ENCODE assay signal across 1 cellular context in the genomic region with DNA sequence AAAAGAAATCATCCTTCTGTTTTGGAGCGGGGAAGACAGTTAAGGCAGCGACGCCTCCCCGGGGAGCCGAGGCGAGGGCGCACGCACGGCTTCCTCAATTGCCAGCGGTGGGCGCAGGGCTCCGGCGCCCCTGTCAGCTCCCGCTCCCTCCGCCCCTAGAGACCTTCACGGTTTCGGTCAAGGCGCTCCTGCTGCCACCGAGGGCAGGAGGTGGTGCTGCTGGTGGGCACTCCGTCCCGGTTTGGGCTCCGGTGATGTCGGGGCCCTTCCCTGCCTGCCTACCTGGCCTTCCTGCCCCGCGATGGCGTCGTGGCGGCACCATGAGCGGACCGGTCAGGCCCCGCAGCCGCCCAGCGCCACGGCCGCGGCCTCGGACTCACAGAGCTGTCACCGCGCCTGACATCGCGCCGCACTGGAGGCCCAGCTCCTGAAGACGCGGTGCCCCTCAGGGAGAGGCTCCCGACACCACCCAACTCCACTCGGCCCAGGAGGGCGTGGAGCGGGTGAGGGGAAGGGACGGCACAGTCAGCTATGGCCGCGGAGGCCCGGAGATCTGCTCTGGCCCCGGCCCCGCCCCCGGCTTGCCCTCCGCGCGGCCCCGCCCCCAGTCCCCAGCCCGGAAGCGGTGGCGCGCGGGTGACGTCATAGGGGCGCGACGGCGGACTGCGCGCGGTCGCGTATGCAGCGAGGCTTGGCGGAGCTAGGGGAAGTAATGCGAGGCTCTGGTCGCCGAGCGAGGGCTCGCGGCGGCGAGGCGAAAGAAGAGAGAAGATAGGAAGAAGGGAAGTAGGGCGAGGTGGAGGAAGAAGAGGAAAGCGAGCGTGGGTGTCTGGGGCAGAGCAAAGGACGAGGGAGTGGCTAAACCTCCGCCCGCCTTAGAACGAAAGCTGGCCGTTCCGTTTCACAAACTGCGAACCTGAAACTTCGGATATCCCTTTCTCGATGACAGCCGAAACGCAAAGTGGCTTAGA.
TF ChIP-seq lines count a peak whose summit lies in the region.

A gene with protein sequence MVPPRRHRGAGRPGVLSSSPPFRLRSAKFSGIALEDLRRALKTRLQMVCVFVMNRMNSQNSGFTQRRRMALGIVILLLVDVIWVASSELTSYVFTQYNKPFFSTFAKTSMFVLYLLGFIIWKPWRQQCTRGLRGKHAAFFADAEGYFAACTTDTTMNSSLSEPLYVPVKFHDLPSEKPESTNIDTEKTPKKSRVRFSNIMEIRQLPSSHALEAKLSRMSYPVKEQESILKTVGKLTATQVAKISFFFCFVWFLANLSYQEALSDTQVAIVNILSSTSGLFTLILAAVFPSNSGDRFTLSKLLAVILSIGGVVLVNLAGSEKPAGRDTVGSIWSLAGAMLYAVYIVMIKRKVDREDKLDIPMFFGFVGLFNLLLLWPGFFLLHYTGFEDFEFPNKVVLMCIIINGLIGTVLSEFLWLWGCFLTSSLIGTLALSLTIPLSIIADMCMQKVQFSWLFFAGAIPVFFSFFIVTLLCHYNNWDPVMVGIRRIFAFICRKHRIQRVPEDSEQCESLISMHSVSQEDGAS (minus strand): TSS at position 555 of the 971 bp plus-strand sequence. CDS start 233 bp downstream, at position 322.

TF ChIP-seq in K562, 482 proteins besides CTCF, POLR2A, EP300 and RAD21 (continued from another document and continues in another):
- TF ChIP-seq, protein P1, sequence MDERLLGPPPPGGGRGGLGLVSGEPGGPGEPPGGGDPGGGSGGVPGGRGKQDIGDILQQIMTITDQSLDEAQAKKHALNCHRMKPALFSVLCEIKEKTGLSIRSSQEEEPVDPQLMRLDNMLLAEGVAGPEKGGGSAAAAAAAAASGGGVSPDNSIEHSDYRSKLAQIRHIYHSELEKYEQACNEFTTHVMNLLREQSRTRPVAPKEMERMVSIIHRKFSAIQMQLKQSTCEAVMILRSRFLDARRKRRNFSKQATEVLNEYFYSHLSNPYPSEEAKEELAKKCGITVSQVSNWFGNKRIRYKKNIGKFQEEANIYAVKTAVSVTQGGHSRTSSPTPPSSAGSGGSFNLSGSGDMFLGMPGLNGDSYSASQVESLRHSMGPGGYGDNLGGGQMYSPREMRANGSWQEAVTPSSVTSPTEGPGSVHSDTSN (CRISPR knock-in tag; IDR thresholded peaks at IDR 0.05; ENCODE audit: low read depth), result no peak
- TF ChIP-seq, protein P1 (tag; conservative IDR thresholded peaks at IDR 0.05; ENCODE audit: low read depth), result no peak
- TF ChIP-seq ZFP36 (IDR thresholded peaks at IDR 0.05; ENCODE audit: low read depth, low read length, partially characterized antibody) (peak; percentile 3), ZNF274 (IDR thresholded peaks at IDR 0.05; ENCODE audit: borderline replicate concordance, low read depth, low read length) (no peak), PCBP1 (IDR thresholded peaks at IDR 0.05; ENCODE audit: low read depth, low read length, poor library complexity, severe bottlenecking) (no peak), CAMTA2 (CRISPR knock-in tag; conservative IDR thresholded peaks at IDR 0.05) (0 out of 2 replicates have a peak, but pooled peaks have one; percentile 33), HLTF (IDR thresholded peaks at IDR 0.05) (peak; percentile 79; the same call in 1 of the 2 replicates), POLR3A (IDR thresholded peaks at IDR 0.05; ENCODE audit: borderline replicate concordance, extremely low read depth, insufficient read depth, insufficient read length) (no peak), ZFX (CRISPR knock-in tag; IDR thresholded peaks at IDR 0.05) (peak; percentile 99), PPARD (CRISPR knock-in tag; IDR thresholded peaks at IDR 0.05) (no peak), ZNF76 (CRISPR knock-in tag; IDR thresholded peaks at IDR 0.05; ENCODE audit: borderline replicate concordance) (peak; percentile 29; the same call in 1 of the 2 replicates), SRSF7 (optimal IDR thresholded peaks at IDR 0.05; ENCODE audit: low read depth, low read length) (no peak), TAL1 (IDR thresholded peaks at IDR 0.05) (no peak), HDAC6 (IDR thresholded peaks at IDR 0.05; ENCODE audit: low read depth, low read length) (no peak), PML (IDR thresholded peaks at IDR 0.05; ENCODE audit: low read length) (peak; percentile 83; the same call in 1 of the 2 replicates), ZBTB7A (IDR thresholded peaks at IDR 0.05; ENCODE audit: borderline replicate concordance, control insufficient read depth, low read depth, low read length) (peak; percentile 56; the same call in 1 of the 2 replicates), RFX7 (CRISPR knock-in tag; IDR thresholded peaks at IDR 0.05) (no peak), GABPB2 (CRISPR knock-in tag; conservative IDR thresholded peaks at IDR 0.05) (0 out of 2 replicates have a peak, but pooled peaks have one; percentile 45), ZNF780A (CRISPR knock-in tag; IDR thresholded peaks at IDR 0.05) (no peak), BHLHE40 (IDR thresholded peaks at IDR 0.05; ENCODE audit: low read length) (no peak), TOE1 (IDR thresholded peaks at IDR 0.05; ENCODE audit: borderline replicate concordance) (peak; percentile 56; the same call in 1 of the 2 replicates), TOE1 (CRISPR knock-in tag; IDR thresholded peaks at IDR 0.05; ENCODE audit: borderline replicate concordance, low read depth) (no peak; the same call in 1 of the 2 replicates), JUN (IDR thresholded peaks at IDR 0.05; ENCODE audit: borderline replicate concordance, low read depth, low read length) (peak; percentile 81), JUN (CRISPR knock-in tag; IDR thresholded peaks at IDR 0.05; ENCODE audit: borderline replicate concordance) (peak; percentile 60; the same call in 1 of the 2 replicates), SRSF3 (IDR thresholded peaks at IDR 0.05; ENCODE audit: insufficient read depth, low read length) (no peak), ZBTB8A (IDR thresholded peaks at IDR 0.05; ENCODE audit: partially characterized antibody) (no peak), MED1 (CRISPR knock-in tag; IDR thresholded peaks at IDR 0.05; ENCODE audit: borderline replicate concordance) (no peak), KDM5B (IDR thresholded peaks at IDR 0.05; ENCODE audit: insufficient replicate concordance, low read depth, low read length) (peak; percentile 92), RBM34 (IDR thresholded peaks at IDR 0.05; ENCODE audit: borderline replicate concordance, insufficient read depth, low read length) (no peak), NR3C1 (CRISPR knock-in tag; IDR thresholded peaks at IDR 0.05) (peak; percentile 65; the same call in 1 of the 2 replicates), ZNF134 (CRISPR knock-in tag; conservative IDR thresholded peaks at IDR 0.05) (no peak), CC2D1A (IDR thresholded peaks at IDR 0.05) (no peak; the same call in 1 of the 2 replicates), ZNF57 (CRISPR knock-in tag; IDR thresholded peaks at IDR 0.05) (no peak; the same call in 1 of the 2 replicates), GATA2 (CRISPR knock-in tag; IDR thresholded peaks at IDR 0.05) (no peak), ZKSCAN1 (IDR thresholded peaks at IDR 0.05; ENCODE audit: low read depth, low read length) (no peak), NFXL1 (CRISPR knock-in tag; IDR thresholded peaks at IDR 0.05) (no peak), GABPA (tag; conservative IDR thresholded peaks at IDR 0.05; ENCODE audit: low read depth) (peak; percentile 92)
- TF ChIP-seq, protein P2, sequence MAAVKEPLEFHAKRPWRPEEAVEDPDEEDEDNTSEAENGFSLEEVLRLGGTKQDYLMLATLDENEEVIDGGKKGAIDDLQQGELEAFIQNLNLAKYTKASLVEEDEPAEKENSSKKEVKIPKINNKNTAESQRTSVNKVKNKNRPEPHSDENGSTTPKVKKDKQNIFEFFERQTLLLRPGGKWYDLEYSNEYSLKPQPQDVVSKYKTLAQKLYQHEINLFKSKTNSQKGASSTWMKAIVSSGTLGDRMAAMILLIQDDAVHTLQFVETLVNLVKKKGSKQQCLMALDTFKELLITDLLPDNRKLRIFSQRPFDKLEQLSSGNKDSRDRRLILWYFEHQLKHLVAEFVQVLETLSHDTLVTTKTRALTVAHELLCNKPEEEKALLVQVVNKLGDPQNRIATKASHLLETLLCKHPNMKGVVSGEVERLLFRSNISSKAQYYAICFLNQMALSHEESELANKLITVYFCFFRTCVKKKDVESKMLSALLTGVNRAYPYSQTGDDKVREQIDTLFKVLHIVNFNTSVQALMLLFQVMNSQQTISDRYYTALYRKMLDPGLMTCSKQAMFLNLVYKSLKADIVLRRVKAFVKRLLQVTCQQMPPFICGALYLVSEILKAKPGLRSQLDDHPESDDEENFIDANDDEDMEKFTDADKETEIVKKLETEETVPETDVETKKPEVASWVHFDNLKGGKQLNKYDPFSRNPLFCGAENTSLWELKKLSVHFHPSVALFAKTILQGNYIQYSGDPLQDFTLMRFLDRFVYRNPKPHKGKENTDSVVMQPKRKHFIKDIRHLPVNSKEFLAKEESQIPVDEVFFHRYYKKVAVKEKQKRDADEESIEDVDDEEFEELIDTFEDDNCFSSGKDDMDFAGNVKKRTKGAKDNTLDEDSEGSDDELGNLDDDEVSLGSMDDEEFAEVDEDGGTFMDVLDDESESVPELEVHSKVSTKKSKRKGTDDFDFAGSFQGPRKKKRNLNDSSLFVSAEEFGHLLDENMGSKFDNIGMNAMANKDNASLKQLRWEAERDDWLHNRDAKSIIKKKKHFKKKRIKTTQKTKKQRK (IDR thresholded peaks at IDR 0.05; ENCODE audit: borderline replicate concordance, low read depth, low read length), result no peak
- TF ChIP-seq, protein P3, sequence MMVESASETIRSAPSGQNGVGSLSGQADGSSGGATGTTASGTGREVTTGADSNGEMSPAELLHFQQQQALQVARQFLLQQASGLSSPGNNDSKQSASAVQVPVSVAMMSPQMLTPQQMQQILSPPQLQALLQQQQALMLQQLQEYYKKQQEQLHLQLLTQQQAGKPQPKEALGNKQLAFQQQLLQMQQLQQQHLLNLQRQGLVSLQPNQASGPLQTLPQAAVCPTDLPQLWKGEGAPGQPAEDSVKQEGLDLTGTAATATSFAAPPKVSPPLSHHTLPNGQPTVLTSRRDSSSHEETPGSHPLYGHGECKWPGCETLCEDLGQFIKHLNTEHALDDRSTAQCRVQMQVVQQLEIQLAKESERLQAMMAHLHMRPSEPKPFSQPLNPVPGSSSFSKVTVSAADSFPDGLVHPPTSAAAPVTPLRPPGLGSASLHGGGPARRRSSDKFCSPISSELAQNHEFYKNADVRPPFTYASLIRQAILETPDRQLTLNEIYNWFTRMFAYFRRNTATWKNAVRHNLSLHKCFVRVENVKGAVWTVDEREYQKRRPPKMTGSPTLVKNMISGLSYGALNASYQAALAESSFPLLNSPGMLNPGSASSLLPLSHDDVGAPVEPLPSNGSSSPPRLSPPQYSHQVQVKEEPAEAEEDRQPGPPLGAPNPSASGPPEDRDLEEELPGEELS (CRISPR knock-in tag; IDR thresholded peaks at IDR 0.05; ENCODE audit: borderline replicate concordance), result peak; percentile 29; the same call in 1 of the 2 replicates
- TF ChIP-seq, protein P4, sequence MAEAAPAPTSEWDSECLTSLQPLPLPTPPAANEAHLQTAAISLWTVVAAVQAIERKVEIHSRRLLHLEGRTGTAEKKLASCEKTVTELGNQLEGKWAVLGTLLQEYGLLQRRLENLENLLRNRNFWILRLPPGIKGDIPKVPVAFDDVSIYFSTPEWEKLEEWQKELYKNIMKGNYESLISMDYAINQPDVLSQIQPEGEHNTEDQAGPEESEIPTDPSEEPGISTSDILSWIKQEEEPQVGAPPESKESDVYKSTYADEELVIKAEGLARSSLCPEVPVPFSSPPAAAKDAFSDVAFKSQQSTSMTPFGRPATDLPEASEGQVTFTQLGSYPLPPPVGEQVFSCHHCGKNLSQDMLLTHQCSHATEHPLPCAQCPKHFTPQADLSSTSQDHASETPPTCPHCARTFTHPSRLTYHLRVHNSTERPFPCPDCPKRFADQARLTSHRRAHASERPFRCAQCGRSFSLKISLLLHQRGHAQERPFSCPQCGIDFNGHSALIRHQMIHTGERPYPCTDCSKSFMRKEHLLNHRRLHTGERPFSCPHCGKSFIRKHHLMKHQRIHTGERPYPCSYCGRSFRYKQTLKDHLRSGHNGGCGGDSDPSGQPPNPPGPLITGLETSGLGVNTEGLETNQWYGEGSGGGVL (CRISPR knock-in tag; IDR thresholded peaks at IDR 0.05), result no peak
- TF ChIP-seq, protein P5, sequence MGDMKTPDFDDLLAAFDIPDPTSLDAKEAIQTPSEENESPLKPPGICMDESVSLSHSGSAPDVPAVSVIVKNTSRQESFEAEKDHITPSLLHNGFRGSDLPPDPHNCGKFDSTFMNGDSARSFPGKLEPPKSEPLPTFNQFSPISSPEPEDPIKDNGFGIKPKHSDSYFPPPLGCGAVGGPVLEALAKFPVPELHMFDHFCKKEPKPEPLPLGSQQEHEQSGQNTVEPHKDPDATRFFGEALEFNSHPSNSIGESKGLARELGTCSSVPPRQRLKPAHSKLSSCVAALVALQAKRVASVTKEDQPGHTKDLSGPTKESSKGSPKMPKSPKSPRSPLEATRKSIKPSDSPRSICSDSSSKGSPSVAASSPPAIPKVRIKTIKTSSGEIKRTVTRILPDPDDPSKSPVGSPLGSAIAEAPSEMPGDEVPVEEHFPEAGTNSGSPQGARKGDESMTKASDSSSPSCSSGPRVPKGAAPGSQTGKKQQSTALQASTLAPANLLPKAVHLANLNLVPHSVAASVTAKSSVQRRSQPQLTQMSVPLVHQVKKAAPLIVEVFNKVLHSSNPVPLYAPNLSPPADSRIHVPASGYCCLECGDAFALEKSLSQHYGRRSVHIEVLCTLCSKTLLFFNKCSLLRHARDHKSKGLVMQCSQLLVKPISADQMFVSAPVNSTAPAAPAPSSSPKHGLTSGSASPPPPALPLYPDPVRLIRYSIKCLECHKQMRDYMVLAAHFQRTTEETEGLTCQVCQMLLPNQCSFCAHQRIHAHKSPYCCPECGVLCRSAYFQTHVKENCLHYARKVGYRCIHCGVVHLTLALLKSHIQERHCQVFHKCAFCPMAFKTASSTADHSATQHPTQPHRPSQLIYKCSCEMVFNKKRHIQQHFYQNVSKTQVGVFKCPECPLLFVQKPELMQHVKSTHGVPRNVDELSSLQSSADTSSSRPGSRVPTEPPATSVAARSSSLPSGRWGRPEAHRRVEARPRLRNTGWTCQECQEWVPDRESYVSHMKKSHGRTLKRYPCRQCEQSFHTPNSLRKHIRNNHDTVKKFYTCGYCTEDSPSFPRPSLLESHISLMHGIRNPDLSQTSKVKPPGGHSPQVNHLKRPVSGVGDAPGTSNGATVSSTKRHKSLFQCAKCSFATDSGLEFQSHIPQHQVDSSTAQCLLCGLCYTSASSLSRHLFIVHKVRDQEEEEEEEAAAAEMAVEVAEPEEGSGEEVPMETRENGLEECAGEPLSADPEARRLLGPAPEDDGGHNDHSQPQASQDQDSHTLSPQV (IDR thresholded peaks at IDR 0.05), result no peak
